In genomic region chr12:82645414-82645813, GRCh38 we compare ENCODE assay signal across 26 cellular contexts.
"Had no signal": no experiment of that assay in that cellular context is flagged by ENCODE, and none has a peak within 500 bp of the region (broad histone marks: within the 10 kb centered on the region; RNA-seq: fewer than 3 reads in every experiment).

No MANE protein-coding gene starts in this region.

- DNase-seq: activated CD4-positive, alpha-beta memory T cell treated with anti-CD3 and anti-CD28 coated beads for 36 hours; activated CD4-positive, alpha-beta T cell treated with anti-CD3 and anti-CD28 coated beads for 36 hours; activated CD4-positive, alpha-beta T cell treated with anti-CD3 and anti-CD28 coated beads, Interleukin-2, amount 10 ng/mL, durations not matched to agents 24 days and 14 days; activated CD4-positive, CD25-positive, alpha-beta regulatory T cell; activated CD4-positive, CD25-positive, alpha-beta regulatory T cell treated with anti-CD3 and anti-CD28 coated beads, Interleukin-2, amount 50 U/mL, for 72 hours; activated CD8-positive, alpha-beta memory T cell treated with anti-CD3 and anti-CD28 coated beads, Interleukin-2, amount 50 U/mL, for 48 hours; activated gamma-delta T cell; activated naive CD4-positive, alpha-beta T cell; activated naive CD4-positive, alpha-beta T cell treated with anti-CD3 and anti-CD28 coated beads, Interleukin-2, amount 10 ng/mL, durations not matched to agents 7 days and 5 days; activated naive CD8-positive, alpha-beta T cell treated with anti-CD3 and anti-CD28 coated beads, Interleukin-2, amount 10 ng/mL, durations not matched to agents 7 days and 5 days; activated T-cell treated with anti-CD3 and anti-CD28 coated beads for 4 hours; activated T-cell treated with anti-CD3 and anti-CD28 coated beads, Interleukin-2, amount 50 U/mL, for 24 hours; activated T-cell treated with anti-CD3 and anti-CD28 coated beads, Interleukin-2, amount 50 U/mL, for 72 hours; dorsolateral prefrontal cortex; effector memory CD4-positive, alpha-beta T cell; endodermal cell; foreskin melanocyte; head of caudate nucleus; T-helper 1 cell; T-helper 17 cell; T1000 had no signal

- ATAC-seq: activated CD4-positive, alpha-beta T cell treated with anti-CD3 and anti-CD28 coated beads for 36 hours; activated naive CD4-positive, alpha-beta T cell treated with anti-CD3 and anti-CD28 coated beads, Interleukin-2, amount 50 U/mL, for 72 hours; activated T-cell treated with anti-CD3 and anti-CD28 coated beads, Interleukin-2, amount 50 U/mL, for 72 hours; T-helper 17 cell had no signal

- H3K4me1 ChIP-seq: ascending aorta, breast epithelium, gastroesophageal sphincter had no signal

- H3K36me3 ChIP-seq: ascending aorta, breast epithelium, gastroesophageal sphincter had no signal

- H3K27me3 ChIP-seq: ascending aorta, breast epithelium, dorsolateral prefrontal cortex, gastroesophageal sphincter had no signal

- H3K27ac ChIP-seq: ascending aorta, breast epithelium, coronary artery, dorsolateral prefrontal cortex, gastroesophageal sphincter had no signal

- H3K9me3 ChIP-seq: ascending aorta, breast epithelium, gastroesophageal sphincter had no signal

- H3K4me3 ChIP-seq: ascending aorta, breast epithelium, coronary artery, dorsolateral prefrontal cortex, gastroesophageal sphincter had no signal
